29 cellular contexts compared by ENCODE assay signal in genomic region chr4:116930329-116930728, GRCh38.
"Had no signal": no experiment of that assay in that cellular context is flagged by ENCODE, and none has a peak within 500 bp of the region (broad histone marks: within the 10 kb centered on the region; RNA-seq: fewer than 3 reads in every experiment).

No MANE protein-coding gene starts in this region.

- DNase-seq: activated CD4-positive, alpha-beta memory T cell treated with anti-CD3 and anti-CD28 coated beads for 36 hours; activated CD4-positive, alpha-beta T cell treated with anti-CD3 and anti-CD28 coated beads for 36 hours; activated CD4-positive, alpha-beta T cell treated with anti-CD3 and anti-CD28 coated beads, Interleukin-2, amount 10 ng/mL, durations not matched to agents 24 days and 14 days; activated CD4-positive, CD25-positive, alpha-beta regulatory T cell; activated CD4-positive, CD25-positive, alpha-beta regulatory T cell treated with anti-CD3 and anti-CD28 coated beads, Interleukin-2, amount 50 U/mL, for 72 hours; activated CD8-positive, alpha-beta memory T cell treated with anti-CD3 and anti-CD28 coated beads, Interleukin-2, amount 10 ng/mL, durations not matched to agents 7 days and 5 days; activated CD8-positive, alpha-beta memory T cell treated with anti-CD3 and anti-CD28 coated beads, Interleukin-2, amount 50 U/mL, for 4 hours; activated CD8-positive, alpha-beta T cell treated with anti-CD3 and anti-CD28 coated beads, Interleukin-2, amount 10 ng/mL, durations not matched to agents 7 days and 5 days; activated effector memory CD4-positive, alpha-beta T cell treated with anti-CD3 and anti-CD28 coated beads, Interleukin-2, amount 50 U/mL, for 16 hours; activated naive CD4-positive, alpha-beta T cell treated with anti-CD3 and anti-CD28 coated beads for 36 hours; activated naive CD8-positive, alpha-beta T cell treated with anti-CD3 and anti-CD28 coated beads for 36 hours; activated naive CD8-positive, alpha-beta T cell treated with anti-CD3 and anti-CD28 coated beads, Interleukin-2, amount 50 U/mL, for 24 hours; activated T-cell treated with anti-CD3 and anti-CD28 coated beads, Interleukin-2, amount 50 U/mL, for 1 hour; activated T-cell treated with anti-CD3 and anti-CD28 coated beads, Interleukin-2, amount 50 U/mL, for 48 hours; adrenal gland; amygdala; aorta; body of pancreas; caudate nucleus; cortex of kidney; dermis blood vessel endothelial cell; effector CD4-positive, alpha-beta T cell; effector memory CD8-positive, alpha-beta T cell; erythroblast; foreskin keratinocyte; T-helper 2 cell had no signal

- ATAC-seq: activated CD4-positive, alpha-beta T cell treated with anti-CD3 and anti-CD28 coated beads for 36 hours; activated CD8-positive, alpha-beta memory T cell treated with anti-CD3 and anti-CD28 coated beads, Interleukin-2, amount 10 ng/mL, durations not matched to agents 7 days and 5 days; activated CD8-positive, alpha-beta T cell treated with anti-CD3 and anti-CD28 coated beads, Interleukin-2, amount 10 ng/mL, durations not matched to agents 7 days and 5 days; activated naive CD8-positive, alpha-beta T cell treated with anti-CD3 and anti-CD28 coated beads, Interleukin-2, amount 50 U/mL, for 24 hours; body of pancreas; effector memory CD8-positive, alpha-beta T cell; foreskin keratinocyte; gastroesophageal sphincter had no signal

- H3K27me3 ChIP-seq: adrenal gland, body of pancreas had no signal

- H3K9me3 ChIP-seq: adrenal gland, body of pancreas, esophagus muscularis mucosa, gastroesophageal sphincter had no signal

- H3K4me1 ChIP-seq: adrenal gland, foreskin keratinocyte had no signal

- H3K36me3 ChIP-seq: adrenal gland, esophagus muscularis mucosa, gastroesophageal sphincter had no signal

- H3K27ac ChIP-seq: adrenal gland, body of pancreas, esophagus muscularis mucosa, foreskin keratinocyte, gastroesophageal sphincter had no signal

- FAIRE-seq: colon had no signal

- H3K4me3 ChIP-seq: adrenal gland, body of pancreas, esophagus muscularis mucosa, gastroesophageal sphincter had no signal
